11 cellular contexts compared by ENCODE assay signal in genomic region chr15:73628976-73629854, GRCh38. TPM values are rescaled to one million over a fixed set of nuclear protein-coding genes. Genes with fewer than 3 reads are reported as not detected.
DNase-seq lines count a peak whose midpoint lies in the region; ATAC-seq, FAIRE-seq and TF ChIP-seq lines count a peak whose summit lies in the region.
"Had no signal": no experiment of that assay in that cellular context is flagged by ENCODE, and none has a peak within 500 bp of the region (broad histone marks: within the 10 kb centered on the region; RNA-seq: fewer than 3 reads in every experiment).

No MANE protein-coding gene starts in this region.

- no peak for TF ChIP-seq CTCF in Caco-2 (IDR thresholded peaks at IDR 0.05; ENCODE audit: insufficient read depth in 1 of 2, low read depth in 1 of 2, low read length in 1 of 2, severe bottlenecking in 1 of 2, unreplicated experiment in 1 of 2)

- H3K27ac Mint-ChIP-seq in dendritic cell treated with granulocyte-macrophage colony-stimulating factor and Interleukin-4, amounts not matched to agents 40 ng/mL and 50 ng/mL, for 4 days, result peak overlapping the region; percentile 60
- no peak overlapping the region for H3K27ac Mint-ChIP-seq in Caco-2 (ENCODE audit: unreplicated experiment)

- H3K4me1 ChIP-seq in trophoblast cell (ENCODE audit: control insufficient read depth in 1 of 2, insufficient read depth in 2 of 2, low read length in 2 of 2), result peaks cover 6 to 9% of the 10 kb centered on the region in 2 experiments
- peaks cover 24% of the 10 kb centered on the region for H3K4me1 ChIP-seq in Caco-2

- H4K12ac ChIP-seq in trophoblast cell (ENCODE audit: low read depth, low read length), result no peak overlapping the region

- no peak overlapping the region for H4K91ac ChIP-seq in trophoblast cell (ENCODE audit: low read depth, low read length)

- H2BK5ac ChIP-seq in trophoblast cell (ENCODE audit: low read depth, low read length, poor library complexity), result no peak overlapping the region

- H3K9me3 ChIP-seq in trophoblast cell (ENCODE audit: insufficient read depth, low read depth, low read length), result no peaks in the 10 kb centered on the region
- no peaks in the 10 kb centered on the region for H3K9me3 ChIP-seq in Caco-2
- H3K9me3 ChIP-seq: psoas muscle had no signal

- H3K4me2 ChIP-seq in trophoblast cell (ENCODE audit: low read length), result no peak overlapping the region

- H3K27ac ChIP-seq in trophoblast cell (ENCODE audit: low read depth, low read length), result no peak overlapping the region
- H3K27ac ChIP-seq: psoas muscle had no signal

- H3K79me2 ChIP-seq in trophoblast cell (ENCODE audit: control insufficient read depth, insufficient read depth, low read length, poor library complexity), result peaks cover 16% of the 10 kb centered on the region

- H3K4me3 Mint-ChIP-seq in dendritic cell treated with granulocyte-macrophage colony-stimulating factor and Interleukin-4, amounts not matched to agents 40 ng/mL and 50 ng/mL, for 4 days, result peak overlapping the region; percentile 34
- no peak overlapping the region for H3K4me3 Mint-ChIP-seq in Caco-2 (ENCODE audit: unreplicated experiment)

- no peak overlapping the region for H3K18ac ChIP-seq in trophoblast cell (ENCODE audit: low read length)

- no peaks in the 10 kb centered on the region for H3K27me3 Mint-ChIP-seq in dendritic cell treated with granulocyte-macrophage colony-stimulating factor and Interleukin-4, amounts not matched to agents 40 ng/mL and 50 ng/mL, for 4 days
- H3K27me3 Mint-ChIP-seq in Caco-2 (ENCODE audit: insufficient read depth, unreplicated experiment), result no peaks in the 10 kb centered on the region

- WGBS in trophoblast cell (ENCODE audit: extremely low coverage, insufficient coverage, insufficient read length), result no CpG with 5 or more reads among the region's 7 CpGs

- ATAC-seq in HG03432 (IDR thresholded peaks at IDR 0.05; ENCODE audit: unreplicated experiment), result no peak
- no peak for ATAC-seq in HG03469 (IDR thresholded peaks at IDR 0.05; ENCODE audit: unreplicated experiment)
- ATAC-seq: psoas muscle had no signal

- H2BK120ac ChIP-seq in trophoblast cell (ENCODE audit: insufficient read depth, low read length, poor library complexity), result no peak overlapping the region

- intact Hi-C loops in dendritic cell treated with granulocyte-macrophage colony-stimulating factor and Interleukin-4, amounts not matched to agents 40 ng/mL and 50 ng/mL, for 4 days (cut with micrococcal nuclease), result no loop called here
- intact Hi-C loops in Caco-2 (cut with micrococcal nuclease; ENCODE audit: unreplicated experiment), result no loop called here

- H3K27me3 ChIP-seq in trophoblast cell (ENCODE audit: insufficient read depth, low read length), result no peaks in the 10 kb centered on the region
- H3K27me3 ChIP-seq in Caco-2 (replicated peaks; ENCODE audit: control insufficient read depth, insufficient read depth, low read length), result no peaks in the 10 kb centered on the region

- peak; percentile 18 for FAIRE-seq in GM19239 (lab: Jason Lieb, UNC)

- no peak overlapping the region for H3K23ac ChIP-seq in trophoblast cell (ENCODE audit: low read length)

- peaks cover 14% of the 10 kb centered on the region for H3K36me3 Mint-ChIP-seq in dendritic cell treated with granulocyte-macrophage colony-stimulating factor and Interleukin-4, amounts not matched to agents 40 ng/mL and 50 ng/mL, for 4 days (ENCODE audit: low read depth)
- H3K36me3 Mint-ChIP-seq in Caco-2 (ENCODE audit: insufficient read depth, unreplicated experiment), result peaks cover 9% of the 10 kb centered on the region

- H2AFZ ChIP-seq in trophoblast cell (ENCODE audit: insufficient read depth, low read length, poor library complexity), result no peak overlapping the region

- CTCF ChIA-PET in Caco-2 (lab: Charles Lee), result no interaction called here

- H3K4me3 ChIP-seq in trophoblast cell (ENCODE audit: low read depth, low read length) (no peak overlapping the region), Caco-2 (ENCODE audit: low read depth, low read length) (no peak overlapping the region)
- H3K4me3 ChIP-seq: psoas muscle had no signal

- H3K4ac ChIP-seq in trophoblast cell (ENCODE audit: low read depth, low read length), result peak overlapping the region; percentile 29

- no peak overlapping the region for H4K8ac ChIP-seq in trophoblast cell (ENCODE audit: low read depth, low read length)

- DNase-seq in GM19239 (ENCODE audit: insufficient read length, low spot score) (no peak), NCI-H1930 (lab: John Stamatoyannopoulos, UW) (peak; percentile 21 to 60), trophoblast cell (peak in 1 of 2 donors; percentile 17), Caco-2 (no peak)
- DNase-seq in activated T-cell treated with anti-CD3 and anti-CD28 coated beads, Interleukin-2, amount 50 U/mL, for 48 hours, result no peak
- DNase-seq: activated CD4-positive, CD25-positive, alpha-beta regulatory T cell treated with anti-CD3 and anti-CD28 coated beads, Interleukin-2, amount 50 U/mL, for 72 hours; NCI-H446 treated with DMSO at 0.1 percent for 48 hours; psoas muscle had no signal

- peaks cover 12% of the 10 kb centered on the region for H3K79me1 ChIP-seq in trophoblast cell (ENCODE audit: low read length)

- H3K36me3 ChIP-seq in trophoblast cell (ENCODE audit: control insufficient read depth in 1 of 2, insufficient read depth in 2 of 2, low read length in 2 of 2) (no peaks in the 10 kb centered on the region), Caco-2 (ENCODE audit: control insufficient read depth, insufficient read depth, low read length) (no peaks in the 10 kb centered on the region)

- H3K9me3 Mint-ChIP-seq in dendritic cell treated with granulocyte-macrophage colony-stimulating factor and Interleukin-4, amounts not matched to agents 40 ng/mL and 50 ng/mL, for 4 days, result no peaks in the 10 kb centered on the region
- H3K9me3 Mint-ChIP-seq in Caco-2 (ENCODE audit: unreplicated experiment), result no peaks in the 10 kb centered on the region

- POLR2A ChIA-PET in Caco-2 (lab: Charles Lee), result no interaction called here

- H3K9ac ChIP-seq in trophoblast cell (ENCODE audit: low read length), result no peak overlapping the region

- H2BK12ac ChIP-seq in trophoblast cell (ENCODE audit: low read length), result no peak overlapping the region

- H3K4me1 Mint-ChIP-seq in dendritic cell treated with granulocyte-macrophage colony-stimulating factor and Interleukin-4, amounts not matched to agents 40 ng/mL and 50 ng/mL, for 4 days (ENCODE audit: low read depth), result peaks cover 55% of the 10 kb centered on the region
- H3K4me1 Mint-ChIP-seq in Caco-2 (ENCODE audit: low read depth, unreplicated experiment), result peaks cover 28% of the 10 kb centered on the region

- H3K14ac ChIP-seq in trophoblast cell (ENCODE audit: low read length), result no peak overlapping the region

- no peak overlapping the region for H2AK5ac ChIP-seq in trophoblast cell (ENCODE audit: low read length)

- BruUV-seq in Caco-2 (replicated peaks; lab: Mats Ljungman, UMichigan), result no TSS peak

RNA-seq across cellular contexts. Expression of gene NPTN, which starts 4.0 kb away (rescaled TPM):
- polyA plus RNA-seq in trophoblast cell (2013), result 102 and 104 TPM in 2 replicates
- 124 TPM in 2 replicates for total RNA-seq in Caco-2 (2022)

RNA-seq across cellular contexts. Expression of gene CD276, which starts 55.0 kb away (rescaled TPM):
- polyA plus RNA-seq in trophoblast cell (2013), result 262 and 276 TPM in 2 replicates
- 70.5 and 74.2 TPM in 2 replicates for total RNA-seq in Caco-2 (2022)

Comparison
In these comparisons a context has a peak if more than half of its experiments do, and no peak if none do; other contexts are left out.
1. DNase-seq: peak in NCI-H1930 (2 of 2); none in GM19239 (single experiment), Caco-2 (0 of 2) and activated T-cell treated with anti-CD3 and anti-CD28 coated beads, Interleukin-2, amount 50 U/mL, for 48 hours (0 of 2).